8 cellular contexts compared by ENCODE assay signal in genomic region chr10:80599424-80599847, GRCh38.
DNase-seq lines count a peak whose midpoint lies in the region; ATAC-seq and TF ChIP-seq lines count a peak whose summit lies in the region.

No MANE protein-coding gene starts in this region.

- intact Hi-C loops in mammary epithelial cell (cut with micrococcal nuclease): loop anchor here (1.0 to 5.0 kb wide), 5 partner anchors 62 to 325 kb away; partner anchors contain the start of gene SH2D4B

- no peak overlapping the region for H3K4me3 ChIP-seq in Peyer's patch
- H3K4me3 ChIP-seq in mammary epithelial cell (replicated peaks in 1 of 3; ENCODE audit: insufficient read depth in 1 of 3, low read depth in 2 of 3, low read length in 3 of 3): no peak overlapping the region

- H3K4me2 ChIP-seq in mammary epithelial cell (ENCODE audit: insufficient read depth, low read depth, low read length): no peak overlapping the region

- no peak overlapping the region for H2AFZ ChIP-seq in mammary epithelial cell (ENCODE audit: low read depth, low read length)

- ATAC-seq in GM19455 (IDR thresholded peaks at IDR 0.05; ENCODE audit: unreplicated experiment): peak; percentile 74
- peak; percentile 87 for ATAC-seq in HG03354 (IDR thresholded peaks at IDR 0.05; ENCODE audit: poor library complexity, severe bottlenecking, unreplicated experiment)
- ATAC-seq in stimulated activated naive B cell treated with anti-CD40 and anti-IgM and Interleukin-4, amounts not matched to agents 10 μg/mL and 1 μg/mL and 100 μg/mL, for 72 hours (replicated peaks): peak; percentile 73 to 77

- no peaks in the 10 kb centered on the region for H4K20me1 ChIP-seq in mammary epithelial cell (ENCODE audit: insufficient read depth, low read length)

- no TSS peak for BruUV-seq in mammary epithelial cell (replicated peaks; lab: Mats Ljungman, UMichigan)

- no peak overlapping the region for H3K9ac ChIP-seq in mammary epithelial cell (ENCODE audit: insufficient read depth, low read length)

- DNase-seq in GDM1 (lab: John Stamatoyannopoulos, UW) (peak; percentile 63), Peyer's patch (peak in 1 of 3 donors; percentile 46), mammary epithelial cell (peak; percentile 25), left kidney (ENCODE audit: low read depth, low spot score) (peak; percentile 85), NCI-H774 (lab: John Stamatoyannopoulos, UW) (no peak)
- DNase-seq in stimulated activated naive B cell treated with anti-CD40 and anti-IgM and Interleukin-4, amounts not matched to agents 10 μg/mL and 1 μg/mL and 100 μg/mL, for 72 hours: peak; percentile 38

- CTCF ChIA-PET in mammary epithelial cell (lab: Charles Lee; ENCODE audit: low non-redundant PET): interaction anchor here (0.6 kb wide), 1 partner anchor 65 kb away, joined by 3 read pairs; no protein-coding TSS in a partner anchor

- H3K79me2 ChIP-seq in mammary epithelial cell (ENCODE audit: insufficient read depth, low read length): no peaks in the 10 kb centered on the region

- TF ChIP-seq CTCF in Peyer's patch (IDR thresholded peaks at IDR 0.05): peak in 5 of 6 experiments; percentile 10 to 52 (median 43)
- TF ChIP-seq CTCF in mammary epithelial cell (conservative IDR thresholded peaks at IDR 0.05 in 1 of 2, IDR thresholded peaks at IDR 0.05 in 1 of 2; ENCODE audit: extremely low read depth in 1 of 2, insufficient read depth in 1 of 2, low read depth in 1 of 2, low read length in 2 of 2): peak; percentile 91 to 93

- H3K36me3 Mint-ChIP-seq in stimulated activated naive B cell treated with anti-CD40 and anti-IgM and Interleukin-4, amounts not matched to agents 10 μg/mL and 1 μg/mL and 100 μg/mL, for 72 hours: no peaks in the 10 kb centered on the region

- H3K4me1 Mint-ChIP-seq in stimulated activated naive B cell treated with anti-CD40 and anti-IgM and Interleukin-4, amounts not matched to agents 10 μg/mL and 1 μg/mL and 100 μg/mL, for 72 hours: peaks cover 22 to 27% of the 10 kb centered on the region in 2 donors

- H3K36me3 ChIP-seq in Peyer's patch (no peaks in the 10 kb centered on the region), mammary epithelial cell (ENCODE audit: insufficient read depth, low read length) (no peaks in the 10 kb centered on the region)

- no peaks in the 10 kb centered on the region for H3K9me3 Mint-ChIP-seq in stimulated activated naive B cell treated with anti-CD40 and anti-IgM and Interleukin-4, amounts not matched to agents 10 μg/mL and 1 μg/mL and 100 μg/mL, for 72 hours

- H3K27me3 ChIP-seq in Peyer's patch: no peaks in the 10 kb centered on the region
- H3K27me3 ChIP-seq in mammary epithelial cell (ENCODE audit: insufficient read depth, low read length): no peaks in the 10 kb centered on the region

- H3K4me1 ChIP-seq in Peyer's patch: no peaks in the 10 kb centered on the region
- no peaks in the 10 kb centered on the region for H3K4me1 ChIP-seq in mammary epithelial cell (ENCODE audit: insufficient read depth, low read length)

- dilution Hi-C loops in mammary epithelial cell (cut with HindIII; ENCODE audit: low sequenced_read_pairs): no loop called here

- no peaks in the 10 kb centered on the region for H3K27me3 Mint-ChIP-seq in stimulated activated naive B cell treated with anti-CD40 and anti-IgM and Interleukin-4, amounts not matched to agents 10 μg/mL and 1 μg/mL and 100 μg/mL, for 72 hours

- no peak overlapping the region for H3K27ac ChIP-seq in Peyer's patch
- no peak overlapping the region for H3K27ac ChIP-seq in mammary epithelial cell (ENCODE audit: insufficient read depth, low read depth, low read length)

- WGBS in mammary epithelial cell (ENCODE audit: low coverage, missing lambda C conversion rate): 26% methylated on average over 5 of the region's 8 CpGs

- H3K27ac Mint-ChIP-seq in stimulated activated naive B cell treated with anti-CD40 and anti-IgM and Interleukin-4, amounts not matched to agents 10 μg/mL and 1 μg/mL and 100 μg/mL, for 72 hours: no peak overlapping the region

- in situ Hi-C loops in mammary epithelial cell (cut with MboI; ENCODE audit: low sequenced_read_pairs in 2 of 2): no loop called here

- no peak overlapping the region for H3K4me3 Mint-ChIP-seq in stimulated activated naive B cell treated with anti-CD40 and anti-IgM and Interleukin-4, amounts not matched to agents 10 μg/mL and 1 μg/mL and 100 μg/mL, for 72 hours

- no peaks in the 10 kb centered on the region for H3K9me3 ChIP-seq in Peyer's patch
- no peaks in the 10 kb centered on the region for H3K9me3 ChIP-seq in mammary epithelial cell (replicated peaks; ENCODE audit: insufficient read depth, low read length)

- TF ChIP-seq POLR2A in Peyer's patch (IDR thresholded peaks at IDR 0.05): no peak
